Comparison of ENCODE assay signal across 9 cellular contexts in genomic region chr4:24557036-24558022, GRCh38. TPM values are rescaled to one million over a fixed set of nuclear protein-coding genes. Genes with fewer than 3 reads are reported as not detected.
DNase-seq lines count a peak whose midpoint lies in the region; ATAC-seq, FAIRE-seq and TF ChIP-seq lines count a peak whose summit lies in the region.
"Had no signal": no experiment of that assay in that cellular context is flagged by ENCODE, and none has a peak within 500 bp of the region (broad histone marks: within the 10 kb centered on the region; RNA-seq: fewer than 3 reads in every experiment).

No MANE protein-coding gene starts in this region.

- H3K27ac ChIP-seq in brain microvascular endothelial cell (no peak overlapping the region), aorta (ENCODE audit: low read depth in 1 of 2, low read length in 2 of 2) (no peak overlapping the region)
- no peak overlapping the region for H3K27ac ChIP-seq in effector memory CD4-positive, alpha-beta T cell (ENCODE audit: insufficient read depth, low read length, poor library complexity, severe bottlenecking)

- FAIRE-seq in GM12892 (lab: Jason Lieb, UNC), result peak; percentile 76

- no peak for TF ChIP-seq CTCF in brain microvascular endothelial cell (IDR thresholded peaks at IDR 0.05; ENCODE audit: low read depth, low read length, missing control alignments)

- peak overlapping the region in 4 of 8 donors; percentile 3 to 74 (median 38) for H3K4me3 Mint-ChIP-seq in naive B cell

- peaks cover 8 to 17% of the 10 kb centered on the region in 2 donors for H3K36me3 Mint-ChIP-seq in naive B cell

- peaks cover 0 to 10% (median 4%) of the 10 kb centered on the region in 7 donors for H3K9me3 Mint-ChIP-seq in naive B cell

- peaks cover 33 to 43% (median 35%) of the 10 kb centered on the region in 3 donors for H3K4me1 Mint-ChIP-seq in naive B cell

- DNase-seq in GM12892 (ENCODE audit: insufficient read length), result no peak
- peak; percentile 69 for DNase-seq in LoVo (ENCODE audit: low spot score)
- DNase-seq in brain microvascular endothelial cell, result peak; percentile 41
- peak; percentile 14 for DNase-seq in naive B cell
- DNase-seq in aorta, result no peak
- DNase-seq in NCI-H2227 (lab: John Stamatoyannopoulos, UW; ENCODE audit: unreplicated experiment), result no peak
- no peak for DNase-seq in NCI-H1694 treated with DMSO at 0.1 percent for 48 hours (lab: John Stamatoyannopoulos, UW)
- DNase-seq in effector memory CD4-positive, alpha-beta T cell, result no peak

- no peaks in the 10 kb centered on the region for H3K9me3 ChIP-seq in aorta (ENCODE audit: control insufficient read depth, low read length)
- H3K9me3 ChIP-seq in effector memory CD4-positive, alpha-beta T cell (ENCODE audit: control insufficient read depth, low read length), result no peaks in the 10 kb centered on the region
- H3K9me3 ChIP-seq: gastroesophageal sphincter had no signal

- H3K36me3 ChIP-seq in brain microvascular endothelial cell (replicated peaks) (peaks cover 9% of the 10 kb centered on the region), aorta (ENCODE audit: control insufficient read depth in 1 of 2, insufficient read depth in 2 of 2, low read length in 1 of 2) (peaks cover 0 to 4% of the 10 kb centered on the region in 2 donors)
- H3K36me3 ChIP-seq in effector memory CD4-positive, alpha-beta T cell (ENCODE audit: control insufficient read depth, insufficient read depth, low read length), result peaks cover 20% of the 10 kb centered on the region

- H3K4me3 ChIP-seq in brain microvascular endothelial cell (ENCODE audit: low read depth, low read length) (no peak overlapping the region), aorta (ENCODE audit: low read length in 2 of 2) (no peak overlapping the region)
- H3K4me3 ChIP-seq in effector memory CD4-positive, alpha-beta T cell (ENCODE audit: insufficient read depth, low read depth, low read length, poor library complexity, severe bottlenecking), result no peak overlapping the region
- H3K4me3 ChIP-seq: gastroesophageal sphincter had no signal

- H3K4me1 ChIP-seq in aorta (ENCODE audit: control insufficient read depth in 1 of 2, insufficient read depth in 2 of 2, low read length in 2 of 2), result peaks cover 3 to 6% of the 10 kb centered on the region in 2 donors
- no peaks in the 10 kb centered on the region for H3K4me1 ChIP-seq in effector memory CD4-positive, alpha-beta T cell (ENCODE audit: control insufficient read depth, insufficient read depth, low read length, poor library complexity, severe bottlenecking)

- intact Hi-C loops in aorta (cut with DNase I), result loop anchor here in 1 of 2 donors (10.0 kb wide), 1 partner anchor 247 kb away; no protein-coding TSS in a partner anchor

- H3K27ac Mint-ChIP-seq in naive B cell, result peak overlapping the region in 5 of 6 donors; percentile 24 to 93 (median 83)

- peak; percentile 74 to 88 for ATAC-seq in naive B cell (ENCODE audit: low read depth in 2 of 2)
- no peak for ATAC-seq in aorta (ENCODE audit: low FRiP score)
- ATAC-seq: gastroesophageal sphincter had no signal

- H3K27me3 Mint-ChIP-seq in naive B cell, result no peaks in the 10 kb centered on the region

- no peak for TF ChIP-seq POLR2A in GM12892 (IDR thresholded peaks at IDR 0.05; ENCODE audit: low read depth, low read length)

- no peaks in the 10 kb centered on the region for H3K27me3 ChIP-seq in brain microvascular endothelial cell (replicated peaks)
- no peaks in the 10 kb centered on the region for H3K27me3 ChIP-seq in aorta (ENCODE audit: control insufficient read depth in 1 of 2, insufficient read depth in 2 of 2, low read length in 1 of 2)
- H3K27me3 ChIP-seq in effector memory CD4-positive, alpha-beta T cell (replicated peaks; ENCODE audit: control insufficient read depth, insufficient read depth, low read length, poor library complexity, severe bottlenecking), result no peaks in the 10 kb centered on the region
- H3K27me3 ChIP-seq: gastroesophageal sphincter had no signal

- in situ Hi-C loops in brain microvascular endothelial cell (cut with HindIII; ENCODE audit: low pct_ligation_motif_present, low sequenced_read_pairs), result no loop called here

- WGBS in aorta, 2 donors, result 66 to 68% methylated on average over 8 of the region's 8 CpGs

RNA-seq across cellular contexts. Expression of gene DHX15, which starts 27.0 kb away (rescaled TPM):
- polyA plus RNA-seq in GM12892 (2012; ENCODE audit: missing spikeins), result 148 TPM
- polyA plus RNA-seq in naive B cell (ENCODE audit: low read depth in 6 of 6), result 10 to 100 TPM; 34.0 to 71.6 (median 44.1) TPM
- total RNA-seq in aorta, result 100 to 1,000 TPM; 107 to 113 TPM
- polyA plus RNA-seq in aorta, result 10 to 100 TPM; 34.7 to 57.7 TPM

Comparison
In these comparisons a context has a peak if more than half of its experiments do, and no peak if none do; other contexts are left out.
1. DNase-seq: peak in LoVo (single experiment), brain microvascular endothelial cell (single experiment) and naive B cell (single experiment); none in GM12892 (single experiment), aorta (0 of 2), NCI-H2227 (single experiment), NCI-H1694 treated with DMSO at 0.1 percent for 48 hours (single experiment) and effector memory CD4-positive, alpha-beta T cell (0 of 3).